Comparison of ENCODE assay signal across 8 cellular contexts in the genomic region with DNA sequence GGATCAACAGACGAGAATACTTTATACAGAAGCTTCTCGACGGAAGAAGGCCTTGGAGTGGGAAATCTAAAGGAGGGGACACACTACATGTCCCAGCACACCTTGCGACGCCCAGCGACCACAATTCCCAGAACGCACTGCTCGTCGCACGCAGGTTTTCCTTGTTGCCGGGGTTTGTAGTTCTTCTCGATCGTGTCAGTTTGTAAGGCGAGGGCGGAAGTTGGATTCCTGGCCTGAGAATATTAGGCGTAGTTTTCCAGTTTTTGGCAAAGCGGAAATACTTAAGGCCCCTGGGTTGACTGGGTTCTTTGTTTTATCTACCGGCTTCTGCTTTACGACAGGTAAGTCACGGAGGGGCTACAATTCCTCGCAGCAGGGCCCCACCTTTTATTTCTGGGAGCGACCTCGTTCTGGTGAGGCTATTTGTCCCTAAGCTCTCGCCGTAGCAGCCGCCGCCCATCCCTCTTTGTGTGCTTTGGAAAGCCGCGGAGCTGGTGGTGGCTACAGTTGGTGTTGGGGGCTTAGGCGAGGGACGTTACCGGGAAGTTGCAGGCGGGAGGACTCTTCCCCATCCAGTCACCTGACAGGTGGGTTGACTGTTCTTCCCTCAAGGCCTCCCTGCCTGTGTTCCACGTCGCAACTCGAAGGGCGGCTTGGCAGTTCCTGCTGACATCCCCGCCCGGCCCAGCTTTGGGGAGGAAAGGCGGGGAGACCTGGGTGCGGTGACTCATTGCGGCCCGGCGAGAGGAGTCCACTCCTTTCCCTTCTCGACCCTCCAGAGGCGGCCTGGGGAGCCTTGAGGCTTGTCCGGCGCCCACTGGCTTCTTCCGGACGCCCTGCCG. TPM values are rescaled to one million over a fixed set of nuclear protein-coding genes. Genes with fewer than 3 reads are reported as not detected.
A peak's percentile ranks its signal among the peaks of the same experiment; 100 is the strongest.
DNase-seq lines count a peak whose midpoint lies in the region; ATAC-seq and TF ChIP-seq lines count a peak whose summit lies in the region.

A gene (plus strand): TSS at position 183 of the 842 bp plus-strand sequence. CDS start 2,687 bp downstream, outside the sequence.

- POLR2A ChIA-PET in activated CD4-positive, alpha-beta T cell treated with anti-CD3 and anti-CD28 coated beads for 36 hours (lab: Charles Lee) = interaction anchor here (0.5 to 0.8 kb wide), 2 partner anchors 235 to 389 kb away, joined by 3 read pairs; a partner anchor contains a TSS

- H3K4me3 ChIP-seq in choroid plexus epithelial cell (ENCODE audit: low read depth, low read length) = peak within 1 kb of the TSS; percentile 87
- H3K4me3 ChIP-seq in kidney epithelial cell (ENCODE audit: low read depth, low read length) = peak within 1 kb of the TSS; percentile 99

- CTCF ChIA-PET in activated CD4-positive, alpha-beta T cell treated with anti-CD3 and anti-CD28 coated beads for 36 hours (lab: Charles Lee) = interaction anchor here (1.3 to 4.7 kb wide), 5 partner anchors 12 to 116 kb away, joined by 3 to 27 read pairs (median 5); no protein-coding TSS in a partner anchor

- H3K27me3 Mint-ChIP-seq in activated CD4-positive, alpha-beta T cell treated with anti-CD3 and anti-CD28 coated beads for 36 hours = no peaks in the 10 kb centered on the region

- TF ChIP-seq CTCF in choroid plexus epithelial cell (conservative IDR thresholded peaks at IDR 0.05; ENCODE audit: low read depth, low read length) (no peak), kidney epithelial cell (IDR thresholded peaks at IDR 0.05; ENCODE audit: insufficient read depth, low read length, poor library complexity, severe bottlenecking) (no peak)

- H3K9me3 Mint-ChIP-seq in activated CD4-positive, alpha-beta T cell treated with anti-CD3 and anti-CD28 coated beads for 36 hours (ENCODE audit: low read depth) = no peaks in the 10 kb centered on the region

- peak within 1 kb of the TSS; percentile 90 for H3K27ac Mint-ChIP-seq in activated CD4-positive, alpha-beta T cell treated with anti-CD3 and anti-CD28 coated beads for 36 hours

- H3K27me3 ChIP-seq in kidney epithelial cell (ENCODE audit: control insufficient read depth, insufficient read depth, low read length) = no peaks in the 10 kb centered on the region

- intact Hi-C loops in activated CD4-positive, alpha-beta T cell treated with anti-CD3 and anti-CD28 coated beads for 36 hours (cut with DNase I, micrococcal nuclease) = loop anchor here in 1 of 2 experiments (1.0 to 5.0 kb wide), 7 partner anchors 115 to 870 kb away; a partner anchor contains a TSS

- ATAC-seq in GM19043 (IDR thresholded peaks at IDR 0.05; ENCODE audit: low read depth, unreplicated experiment) (peak; percentile 87), HG03432 (IDR thresholded peaks at IDR 0.05; ENCODE audit: unreplicated experiment) (peak; percentile 94)
- peak; percentile 95 for ATAC-seq in activated CD4-positive, alpha-beta T cell treated with anti-CD3 and anti-CD28 coated beads for 36 hours

- peaks cover 10% of the 10 kb centered on the region for H3K36me3 Mint-ChIP-seq in activated CD4-positive, alpha-beta T cell treated with anti-CD3 and anti-CD28 coated beads for 36 hours (ENCODE audit: low read depth)

- H3K36me3 ChIP-seq in kidney epithelial cell (ENCODE audit: control insufficient read depth, insufficient read depth, low read length) = no peaks in the 10 kb centered on the region

- DNase-seq in Ammon's horn (ENCODE audit: low spot score) = peak; percentile 98
- DNase-seq in NCI-H510A (lab: John Stamatoyannopoulos, UW) = peak; percentile 96
- DNase-seq in activated CD4-positive, alpha-beta T cell treated with anti-CD3 and anti-CD28 coated beads for 36 hours = peak; percentile 86
- DNase-seq in choroid plexus epithelial cell (ENCODE audit: low read depth) = peak; percentile 98
- peak; percentile 91 for DNase-seq in kidney epithelial cell (ENCODE audit: low read depth)
- DNase-seq in stimulated activated CD4-positive, alpha-beta T cell treated with anti-CD3 and anti-CD28 coated beads, Interleukin-15, amount 100 ng/mL, for 48 hours (ENCODE audit: low read depth in 2 of 2) = peak; percentile 60 to 73

- H3K4me3 Mint-ChIP-seq in activated CD4-positive, alpha-beta T cell treated with anti-CD3 and anti-CD28 coated beads for 36 hours = peak within 1 kb of the TSS; percentile 83

- H3K4me1 Mint-ChIP-seq in activated CD4-positive, alpha-beta T cell treated with anti-CD3 and anti-CD28 coated beads for 36 hours = peaks cover 15% of the 10 kb centered on the region

RNA-seq across cellular contexts. Expression of the gene that starts here (rescaled TPM):
- total RNA-seq in activated CD4-positive, alpha-beta T cell treated with anti-CD3 and anti-CD28 coated beads for 36 hours = 10 to 100 TPM; 46.2 to 51.1 TPM
- 113 and 129 TPM in 2 replicates for total RNA-seq in kidney epithelial cell

Comparison
In these comparisons a context has a peak if more than half of its experiments do, and no peak if none do; other contexts are left out.
1. Peak in every context shown above with its lines: DNase-seq, ATAC-seq and H3K4me3 ChIP-seq.